8 cellular contexts compared by ENCODE assay signal in genomic region chr11:34890812-34891211, GRCh38. TPM values are rescaled to one million over a fixed set of nuclear protein-coding genes. Genes with fewer than 3 reads are reported as not detected.
A peak's percentile ranks its signal among the peaks of the same experiment; 100 is the strongest.
DNase-seq lines count a peak whose midpoint lies in the region; ATAC-seq and TF ChIP-seq lines count a peak whose summit lies in the region.

No MANE protein-coding gene starts in this region.

- TF ChIP-seq CTCF in brain (conservative IDR thresholded peaks at IDR 0.05), result peak; percentile 67 to 69
- peak; percentile 21 for TF ChIP-seq CTCF in mesothelial cell of epicardium (IDR thresholded peaks at IDR 0.05; ENCODE audit: unreplicated experiment)

- H3K27me3 Mint-ChIP-seq in brain (no peaks in the 10 kb centered on the region), mesothelial cell of epicardium (ENCODE audit: low read depth) (no peaks in the 10 kb centered on the region)

- H3K4me1 Mint-ChIP-seq in brain (no peaks in the 10 kb centered on the region), mesothelial cell of epicardium (no peaks in the 10 kb centered on the region)

- no peak overlapping the region for H3K4me3 Mint-ChIP-seq in brain
- no peak overlapping the region for H3K4me3 Mint-ChIP-seq in mesothelial cell of epicardium

- DNase-seq in SIG-M5 treated with dmso at 0.1 percent for 504 hours (lab: John Stamatoyannopoulos, UW; ENCODE audit: unreplicated experiment) (peak; percentile 18), SIG-M5 (lab: John Stamatoyannopoulos, UW) (no peak), NCI-H2029 (lab: John Stamatoyannopoulos, UW) (peak; percentile 63), mesothelial cell of epicardium (ENCODE audit: low spot score in 2 of 2, unreplicated experiment in 2 of 2) (no peak)
- DNase-seq in activated CD4-positive, alpha-beta T cell treated with anti-CD3 and anti-CD28 coated beads, Interleukin-2, amount 50 U/mL, for 4 hours, result no peak

- ATAC-seq in GM19395 (IDR thresholded peaks at IDR 0.05; ENCODE audit: unreplicated experiment) (no peak), GM19035 (IDR thresholded peaks at IDR 0.05; ENCODE audit: unreplicated experiment) (no peak)

- H3K9me3 Mint-ChIP-seq in brain, result peaks cover 0 to 4% (median 0%) of the 10 kb centered on the region in 5 experiments
- H3K9me3 Mint-ChIP-seq in mesothelial cell of epicardium, result no peaks in the 10 kb centered on the region

- H3K36me3 Mint-ChIP-seq in brain, result peaks cover 39% of the 10 kb centered on the region
- H3K36me3 Mint-ChIP-seq in mesothelial cell of epicardium, result peaks cover 9% of the 10 kb centered on the region

- H3K27ac Mint-ChIP-seq in brain (no peak overlapping the region), mesothelial cell of epicardium (no peak overlapping the region)

RNA-seq across cellular contexts. Expression of gene APIP, which starts 25.4 kb away (rescaled TPM):
- 18.4 TPM for polyA plus RNA-seq in brain (ENCODE audit: insufficient read depth, low read depth, low replicate concordance)
- 22.9 to 23.9 TPM (median 22.9 TPM) in 3 replicates for total RNA-seq in mesothelial cell of epicardium

RNA-seq across cellular contexts. Expression of gene PDHX, which starts 25.6 kb away (rescaled TPM):
- 12.3 TPM for polyA plus RNA-seq in brain (ENCODE audit: insufficient read depth, low read depth, low replicate concordance)
- total RNA-seq in mesothelial cell of epicardium, result 43.0 to 47.1 TPM (median 43.6 TPM) in 3 replicates

Comparison
In these comparisons a context has a peak if more than half of its experiments do, and no peak if none do; other contexts are left out.
1. DNase-seq: peak in SIG-M5 treated with dmso at 0.1 percent for 504 hours (single experiment) and NCI-H2029 (single experiment); none in SIG-M5 (single experiment), mesothelial cell of epicardium (0 of 2) and activated CD4-positive, alpha-beta T cell treated with anti-CD3 and anti-CD28 coated beads, Interleukin-2, amount 50 U/mL, for 4 hours (0 of 2).